10 cellular contexts compared by ENCODE assay signal in the genomic region with DNA sequence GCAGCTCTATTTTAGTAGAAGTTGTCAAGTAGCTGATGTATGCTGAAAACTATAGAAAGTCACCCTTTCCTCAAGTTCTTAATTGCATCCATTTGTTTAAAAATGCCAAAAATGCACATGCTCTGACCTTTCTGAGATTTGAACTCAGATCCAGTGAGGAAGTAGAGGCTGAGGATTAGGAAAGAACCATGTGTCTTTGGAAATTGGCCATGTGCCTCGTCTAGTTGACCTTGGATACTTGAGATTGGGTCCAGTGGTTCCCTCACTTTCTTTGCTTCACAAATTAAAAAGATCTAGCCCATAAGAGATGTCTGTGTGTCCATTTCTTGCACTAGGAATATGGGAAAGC.
DNase-seq lines count a peak whose midpoint lies in the region; ATAC-seq and TF ChIP-seq lines count a peak whose summit lies in the region.
"Had no signal": no experiment of that assay in that cellular context is flagged by ENCODE, and none has a peak within 500 bp of the region (broad histone marks: within the 10 kb centered on the region; RNA-seq: fewer than 3 reads in every experiment).

No MANE protein-coding gene starts in this region.

- no peak for DNase-seq in activated naive CD4-positive, alpha-beta T cell treated with anti-CD3 and anti-CD28 coated beads, Interleukin-2, amount 10 ng/mL, durations not matched to agents 7 days and 5 days
- DNase-seq in activated naive CD4-positive, alpha-beta T cell (lab: John Stamatoyannopoulos, UW): no peak
- DNase-seq in activated naive CD8-positive, alpha-beta T cell treated with anti-CD3 and anti-CD28 coated beads, Interleukin-2, amount 50 U/mL, for 24 hours: no peak
- DNase-seq in type B pancreatic cell (ENCODE audit: extremely low spot score, unreplicated experiment): no peak
- DNase-seq in stimulated activated naive CD4-positive, alpha-beta T cell (lab: John Stamatoyannopoulos, UW): no peak
- DNase-seq in NCI-H2081 (lab: John Stamatoyannopoulos, UW): no peak
- DNase-seq: GOT3, NCI-H1694 had no signal

- no peaks in the 10 kb centered on the region for H3K27me3 Mint-ChIP-seq in activated naive CD4-positive, alpha-beta T cell treated with anti-CD3 and anti-CD28 coated beads, Interleukin-2, amount 10 ng/mL, durations not matched to agents 7 days and 5 days
- no peaks in the 10 kb centered on the region for H3K27me3 Mint-ChIP-seq in activated naive CD8-positive, alpha-beta T cell treated with anti-CD3 and anti-CD28 coated beads, Interleukin-2, amount 50 U/mL, for 24 hours
- H3K27me3 Mint-ChIP-seq in type B pancreatic cell: no peaks in the 10 kb centered on the region

- H3K36me3 Mint-ChIP-seq in activated naive CD4-positive, alpha-beta T cell treated with anti-CD3 and anti-CD28 coated beads, Interleukin-2, amount 10 ng/mL, durations not matched to agents 7 days and 5 days: peaks cover 37% of the 10 kb centered on the region
- H3K36me3 Mint-ChIP-seq in activated naive CD8-positive, alpha-beta T cell treated with anti-CD3 and anti-CD28 coated beads, Interleukin-2, amount 50 U/mL, for 24 hours (ENCODE audit: low read depth): no peaks in the 10 kb centered on the region
- peaks cover 5% of the 10 kb centered on the region for H3K36me3 Mint-ChIP-seq in type B pancreatic cell

- no peaks in the 10 kb centered on the region for H3K9me3 ChIP-seq in mucosa of rectum (ENCODE audit: control insufficient read depth in 2 of 2, low read length in 2 of 2)

- H3K4me1 Mint-ChIP-seq in activated naive CD4-positive, alpha-beta T cell treated with anti-CD3 and anti-CD28 coated beads, Interleukin-2, amount 10 ng/mL, durations not matched to agents 7 days and 5 days: peaks cover 77% of the 10 kb centered on the region
- H3K4me1 Mint-ChIP-seq in activated naive CD8-positive, alpha-beta T cell treated with anti-CD3 and anti-CD28 coated beads, Interleukin-2, amount 50 U/mL, for 24 hours: peaks cover 89% of the 10 kb centered on the region
- H3K4me1 Mint-ChIP-seq in type B pancreatic cell (ENCODE audit: unreplicated experiment): peaks cover 56% of the 10 kb centered on the region

- no peak for ATAC-seq in activated naive CD8-positive, alpha-beta T cell treated with anti-CD3 and anti-CD28 coated beads, Interleukin-2, amount 50 U/mL, for 24 hours
- no peak for ATAC-seq in GM19328 (IDR thresholded peaks at IDR 0.05; ENCODE audit: unreplicated experiment)

- peaks cover 23 to 31% of the 10 kb centered on the region in 2 donors for H3K4me1 ChIP-seq in mucosa of rectum (ENCODE audit: control insufficient read depth in 2 of 2, insufficient read depth in 2 of 2, low read length in 2 of 2)

- no peaks in the 10 kb centered on the region for H3K27me3 ChIP-seq in mucosa of rectum (ENCODE audit: control insufficient read depth in 2 of 2, insufficient read depth in 2 of 2, low read length in 2 of 2)

- H3K9me3 Mint-ChIP-seq in activated naive CD4-positive, alpha-beta T cell treated with anti-CD3 and anti-CD28 coated beads, Interleukin-2, amount 10 ng/mL, durations not matched to agents 7 days and 5 days: no peaks in the 10 kb centered on the region
- H3K9me3 Mint-ChIP-seq in activated naive CD8-positive, alpha-beta T cell treated with anti-CD3 and anti-CD28 coated beads, Interleukin-2, amount 50 U/mL, for 24 hours: no peaks in the 10 kb centered on the region
- H3K9me3 Mint-ChIP-seq in type B pancreatic cell: peaks cover 5% of the 10 kb centered on the region

- H3K36me3 ChIP-seq in mucosa of rectum (ENCODE audit: control insufficient read depth in 2 of 2, insufficient read depth in 2 of 2, low read length in 2 of 2): no peaks in the 10 kb centered on the region

- H3K27ac ChIP-seq in mucosa of rectum (ENCODE audit: low read depth in 2 of 2, low read length in 2 of 2): peak overlapping the region; percentile 64 to 79

- H3K4me3 ChIP-seq in mucosa of rectum (ENCODE audit: low read length in 2 of 2): no peak overlapping the region

- TF ChIP-seq CTCF in type B pancreatic cell (conservative IDR thresholded peaks at IDR 0.05): no peak

- peak overlapping the region; percentile 95 for H3K27ac Mint-ChIP-seq in activated naive CD4-positive, alpha-beta T cell treated with anti-CD3 and anti-CD28 coated beads, Interleukin-2, amount 10 ng/mL, durations not matched to agents 7 days and 5 days
- H3K27ac Mint-ChIP-seq in activated naive CD8-positive, alpha-beta T cell treated with anti-CD3 and anti-CD28 coated beads, Interleukin-2, amount 50 U/mL, for 24 hours: peak overlapping the region; percentile 94
- H3K27ac Mint-ChIP-seq in type B pancreatic cell: peak overlapping the region; percentile 43

- H3K9ac ChIP-seq in mucosa of rectum (ENCODE audit: low read depth in 1 of 2, low read length in 2 of 2): no peak overlapping the region

- no peak overlapping the region for H3K4me3 Mint-ChIP-seq in activated naive CD4-positive, alpha-beta T cell treated with anti-CD3 and anti-CD28 coated beads, Interleukin-2, amount 10 ng/mL, durations not matched to agents 7 days and 5 days
- H3K4me3 Mint-ChIP-seq in activated naive CD8-positive, alpha-beta T cell treated with anti-CD3 and anti-CD28 coated beads, Interleukin-2, amount 50 U/mL, for 24 hours: peak overlapping the region; percentile 48
- H3K4me3 Mint-ChIP-seq in type B pancreatic cell: no peak overlapping the region

- CTCF ChIA-PET in activated naive CD4-positive, alpha-beta T cell treated with anti-CD3 and anti-CD28 coated beads, Interleukin-2, amount 10 ng/mL, durations not matched to agents 7 days and 5 days (lab: Charles Lee): interaction anchor here (1.0 to 3.5 kb wide), 5 partner anchors 20 to 128 kb away, joined by 3 to 18 read pairs (median 3); a partner anchor contains a TSS

Comparison
In these comparisons a context has a peak if more than half of its experiments do, and no peak if none do; other contexts are left out.
1. H3K27ac Mint-ChIP-seq: peak in every context shown above with its lines; median percentile 95 in activated naive CD4-positive, alpha-beta T cell treated with anti-CD3 and anti-CD28 coated beads, Interleukin-2, amount 10 ng/mL, durations not matched to agents 7 days and 5 days; 94 in activated naive CD8-positive, alpha-beta T cell treated with anti-CD3 and anti-CD28 coated beads, Interleukin-2, amount 50 U/mL, for 24 hours; 43 in type B pancreatic cell.